21 cellular contexts compared by ENCODE assay signal in genomic region chr21:17416139-17416538, GRCh38.
"Had no signal": no experiment of that assay in that cellular context is flagged by ENCODE, and none has a peak within 500 bp of the region (broad histone marks: within the 10 kb centered on the region; RNA-seq: fewer than 3 reads in every experiment).

No MANE protein-coding gene starts in this region.

- H3K9me3 Mint-ChIP-seq: activated B cell treated with CpG ODN at 0.5 μM for 24 hours; activated CD8-positive, alpha-beta T cell treated with anti-CD3 and anti-CD28 coated beads for 36 hours; activated T-cell treated with anti-CD3 and anti-CD28 coated beads, Interleukin-2, amount 50 U/mL, for 4 hours had no signal

- H3K27ac Mint-ChIP-seq: activated B cell treated with CpG ODN at 0.5 μM for 24 hours; activated CD8-positive, alpha-beta T cell treated with anti-CD3 and anti-CD28 coated beads for 36 hours; nephron progenitor cell had no signal

- H3K27ac ChIP-seq: adrenal gland, psoas muscle, right lobe of liver, suprapubic skin, upper lobe of left lung had no signal

- H3K4me3 ChIP-seq: adrenal gland, body of pancreas, psoas muscle, right lobe of liver, suprapubic skin, upper lobe of left lung had no signal

- H3K4me1 ChIP-seq: adrenal gland, psoas muscle, right lobe of liver, upper lobe of left lung had no signal

- DNase-seq: activated B cell treated with CpG ODN at 0.5 μM for 24 hours; activated CD4-positive, alpha-beta T cell treated with anti-CD3 and anti-CD28 coated beads for 48 hours; activated CD8-positive, alpha-beta T cell treated with anti-CD3 and anti-CD28 coated beads for 36 hours; activated effector memory CD4-positive, alpha-beta T cell treated with Interleukin-2 at 50 U/mL for 16 hours; activated naive CD4-positive, alpha-beta T cell treated with anti-CD3 and anti-CD28 coated beads, Interleukin-2, amount 50 U/mL, for 16 hours; activated T-cell treated with anti-CD3 and anti-CD28 coated beads, Interleukin-2, amount 50 U/mL, for 4 hours; adrenal gland; body of pancreas; cerebellar nuclear complex; dermis blood vessel endothelial cell; foreskin fibroblast; hypothalamus; left ventricle myocardium superior; mesendoderm; nephron progenitor cell; psoas muscle; right lobe of liver; stimulated activated naive CD8-positive, alpha-beta T cell treated with anti-CD3 and anti-CD28 coated beads, Interleukin-15, Interleukin-2, amounts not matched to agents 100 U/mL and 50 U/mL, for 24 hours; upper lobe of left lung had no signal

- H3K9me3 ChIP-seq: adrenal gland, body of pancreas, psoas muscle, right lobe of liver, suprapubic skin, upper lobe of left lung had no signal

- FAIRE-seq: TTC549 had no signal

- H3K27me3 ChIP-seq: adrenal gland, body of pancreas, right lobe of liver, suprapubic skin, upper lobe of left lung had no signal

- H3K36me3 ChIP-seq: adrenal gland, right lobe of liver, suprapubic skin, upper lobe of left lung had no signal

- H3K4me3 Mint-ChIP-seq: activated B cell treated with CpG ODN at 0.5 μM for 24 hours; activated CD8-positive, alpha-beta T cell treated with anti-CD3 and anti-CD28 coated beads for 36 hours; activated T-cell treated with anti-CD3 and anti-CD28 coated beads, Interleukin-2, amount 50 U/mL, for 4 hours; nephron progenitor cell had no signal

- H3K27me3 Mint-ChIP-seq: activated B cell treated with CpG ODN at 0.5 μM for 24 hours had no signal

- H3K4me1 Mint-ChIP-seq: activated B cell treated with CpG ODN at 0.5 μM for 24 hours had no signal
